ENCODE assay signal across 2 cellular contexts in genomic region chr12:121229879-121230537, GRCh38.
TF ChIP-seq lines count a peak whose summit lies in the region.

No MANE protein-coding gene starts in this region.

TF ChIP-seq in SK-N-SH, 30 proteins besides CTCF, POLR2A, EP300 and RAD21:
- TF ChIP-seq SMC3 (IDR thresholded peaks at IDR 0.05; ENCODE audit: low read depth, low read length) = peak; percentile 68
TF ChIP-seq in SK-N-SH: peak in this region for 1; not testable (repeated sequence) for 29.

TF ChIP-seq in H1, 55 proteins besides CTCF, POLR2A, EP300 and RAD21:
- 0 out of 2 replicates have a peak, but pooled peaks have one; percentile 17 for TF ChIP-seq TEAD4 (IDR thresholded peaks at IDR 0.05; ENCODE audit: low read depth, low read length)
- 0 out of 2 replicates have a peak, but pooled peaks have one; percentile 27 for TF ChIP-seq CREB1 (IDR thresholded peaks at IDR 0.05)
- 0 out of 2 replicates have a peak, but pooled peaks have one; percentile 22 for TF ChIP-seq SP1 (IDR thresholded peaks at IDR 0.05; ENCODE audit: low read depth, low read length)
